9 cellular contexts compared by ENCODE assay signal in genomic region chr15:50675524-50676144, GRCh38. TPM values are rescaled to one million over a fixed set of nuclear protein-coding genes. Genes with fewer than 3 reads are reported as not detected.
DNase-seq lines count a peak whose midpoint lies in the region; ATAC-seq, FAIRE-seq and TF ChIP-seq lines count a peak whose summit lies in the region.
"Had no signal": no experiment of that assay in that cellular context is flagged by ENCODE, and none has a peak within 500 bp of the region (broad histone marks: within the 10 kb centered on the region; RNA-seq: fewer than 3 reads in every experiment).

No MANE protein-coding gene starts in this region.

- H3K4me1 ChIP-seq in Caco-2 (peaks cover 23% of the 10 kb centered on the region), lung (ENCODE audit: control insufficient read depth in 2 of 2, insufficient read depth in 2 of 2, low read length in 2 of 2) (peaks cover 0 to 10% of the 10 kb centered on the region in 2 donors)

- TF ChIP-seq CTCF in Caco-2 (IDR thresholded peaks at IDR 0.05; ENCODE audit: insufficient read depth in 1 of 2, low read depth in 1 of 2, low read length in 1 of 2, severe bottlenecking in 1 of 2, unreplicated experiment in 1 of 2) (peak; percentile 46 to 77), brain (conservative IDR thresholded peaks at IDR 0.05) (peak; percentile 80 to 90), lung (IDR thresholded peaks at IDR 0.05; ENCODE audit: control extremely low read depth, extremely low read depth) (peak; percentile 54)

- POLR2A ChIA-PET in Caco-2 (lab: Charles Lee) = no interaction called here

- H3K4me1 Mint-ChIP-seq in Caco-2 (ENCODE audit: low read depth, unreplicated experiment) = peaks cover 14% of the 10 kb centered on the region
- H3K4me1 Mint-ChIP-seq in brain = peaks cover 25% of the 10 kb centered on the region

- H3K27me3 ChIP-seq in Caco-2 (replicated peaks; ENCODE audit: control insufficient read depth, insufficient read depth, low read length) (no peaks in the 10 kb centered on the region), lung (ENCODE audit: control insufficient read depth, insufficient read depth) (no peaks in the 10 kb centered on the region)

- no peaks in the 10 kb centered on the region for H3K9me3 ChIP-seq in Caco-2
- no peaks in the 10 kb centered on the region for H3K9me3 ChIP-seq in lung (ENCODE audit: control insufficient read depth in 2 of 2, insufficient read depth in 1 of 2, low read length in 1 of 2)

- ATAC-seq in lung (ENCODE audit: insufficient read depth, low FRiP score) (no peak), esophagus mucosa (no peak), HG02870 (IDR thresholded peaks at IDR 0.05; ENCODE audit: unreplicated experiment) (no peak)
- ATAC-seq: naive thymus-derived CD8-positive, alpha-beta T cell had no signal

- no peaks in the 10 kb centered on the region for H3K36me3 ChIP-seq in Caco-2 (ENCODE audit: control insufficient read depth, insufficient read depth, low read length)
- H3K36me3 ChIP-seq in lung (ENCODE audit: control insufficient read depth in 2 of 2, insufficient read depth in 2 of 2, low read length in 2 of 2) = peaks cover 0 to 3% of the 10 kb centered on the region in 2 donors

- CTCF ChIA-PET in Caco-2 (lab: Charles Lee) = no interaction called here

- H3K9me3 Mint-ChIP-seq in Caco-2 (ENCODE audit: unreplicated experiment) (no peaks in the 10 kb centered on the region), brain (no peaks in the 10 kb centered on the region)
- H3K9me3 Mint-ChIP-seq: naive thymus-derived CD8-positive, alpha-beta T cell had no signal

- no peak overlapping the region for H3K4me3 ChIP-seq in Caco-2 (ENCODE audit: low read depth, low read length)
- no peak overlapping the region for H3K4me3 ChIP-seq in lung

- no peak overlapping the region for H3K27ac ChIP-seq in lung (ENCODE audit: low read depth in 1 of 2, low read length in 1 of 2)

- TSS peak; percentile 18 for BruUV-seq in Caco-2 (replicated peaks; lab: Mats Ljungman, UMichigan)

- FAIRE-seq in HTR-8/SVneo (lab: Jason Lieb, UNC) = no peak

- H3K4me3 Mint-ChIP-seq in Caco-2 (ENCODE audit: unreplicated experiment) (no peak overlapping the region), brain (no peak overlapping the region)
- H3K4me3 Mint-ChIP-seq: naive thymus-derived CD8-positive, alpha-beta T cell had no signal

- H3K27ac Mint-ChIP-seq in Caco-2 (ENCODE audit: unreplicated experiment) = no peak overlapping the region
- H3K27ac Mint-ChIP-seq in brain = peak overlapping the region in 1 of 5 experiments; percentile 26

- no peaks in the 10 kb centered on the region for H3K27me3 Mint-ChIP-seq in Caco-2 (ENCODE audit: insufficient read depth, unreplicated experiment)
- no peaks in the 10 kb centered on the region for H3K27me3 Mint-ChIP-seq in brain
- H3K27me3 Mint-ChIP-seq: naive thymus-derived CD8-positive, alpha-beta T cell had no signal

- peak in 1 of 2 experiments; percentile 25 for DNase-seq in Caco-2
- peak; percentile 21 for DNase-seq in HTR-8/SVneo (ENCODE audit: insufficient read length, low spot score)
- DNase-seq in lung (ENCODE audit: low spot score) = no peak
- DNase-seq in ecto neural progenitor cell (ENCODE audit: low spot score) = no peak
- no peak for DNase-seq in DMS153 (lab: John Stamatoyannopoulos, UW)

- intact Hi-C loops in Caco-2 (cut with micrococcal nuclease; ENCODE audit: unreplicated experiment) = loop anchor here (1.0 kb wide), 2 partner anchors 202 to 233 kb away; partner anchors contain the start of gene AP4E1

- H3K36me3 Mint-ChIP-seq in Caco-2 (ENCODE audit: insufficient read depth, unreplicated experiment) (peaks cover 53% of the 10 kb centered on the region), brain (peaks cover 20% of the 10 kb centered on the region)

RNA-seq across cellular contexts. Expression of gene TRPM7, which starts 11.0 kb away (rescaled TPM):
- total RNA-seq in Caco-2 (2022) (70.9 and 73.4 TPM in 2 replicates), lung (10 to 100 TPM; 29.6 to 77.7 TPM), esophagus mucosa (16.3 TPM)
- polyA plus RNA-seq in brain (ENCODE audit: insufficient read depth, low read depth, low replicate concordance) (1.4 TPM), lung (10 to 100 TPM in 1 of 2 donors, 1 to 10 TPM in 1; 9.1 to 11.9 TPM)
